In genomic region chr16:20918486-20919239, GRCh38 we compare ENCODE assay signal across 1 cellular context.
TF ChIP-seq lines count a peak whose summit lies in the region.

No MANE protein-coding gene starts in this region.

TF ChIP-seq in SK-N-SH, 30 proteins besides CTCF, POLR2A, EP300 and RAD21 (continued from another document):
- TF ChIP-seq, protein P1, sequence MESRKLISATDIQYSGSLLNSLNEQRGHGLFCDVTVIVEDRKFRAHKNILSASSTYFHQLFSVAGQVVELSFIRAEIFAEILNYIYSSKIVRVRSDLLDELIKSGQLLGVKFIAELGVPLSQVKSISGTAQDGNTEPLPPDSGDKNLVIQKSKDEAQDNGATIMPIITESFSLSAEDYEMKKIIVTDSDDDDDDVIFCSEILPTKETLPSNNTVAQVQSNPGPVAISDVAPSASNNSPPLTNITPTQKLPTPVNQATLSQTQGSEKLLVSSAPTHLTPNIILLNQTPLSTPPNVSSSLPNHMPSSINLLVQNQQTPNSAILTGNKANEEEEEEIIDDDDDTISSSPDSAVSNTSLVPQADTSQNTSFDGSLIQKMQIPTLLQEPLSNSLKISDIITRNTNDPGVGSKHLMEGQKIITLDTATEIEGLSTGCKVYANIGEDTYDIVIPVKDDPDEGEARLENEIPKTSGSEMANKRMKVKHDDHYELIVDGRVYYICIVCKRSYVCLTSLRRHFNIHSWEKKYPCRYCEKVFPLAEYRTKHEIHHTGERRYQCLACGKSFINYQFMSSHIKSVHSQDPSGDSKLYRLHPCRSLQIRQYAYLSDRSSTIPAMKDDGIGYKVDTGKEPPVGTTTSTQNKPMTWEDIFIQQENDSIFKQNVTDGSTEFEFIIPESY (IDR thresholded peaks at IDR 0.05; ENCODE audit: borderline replicate concordance, low read depth): no peak
- TF ChIP-seq REST (IDR thresholded peaks at IDR 0.05; ENCODE audit: low read depth, low read length): no peak
- TF ChIP-seq FOSL2 (IDR thresholded peaks at IDR 0.05; ENCODE audit: borderline replicate concordance, low read depth): no peak
- TF ChIP-seq ELF1 (IDR thresholded peaks at IDR 0.05): no peak
- no peak for TF ChIP-seq TEAD4 (IDR thresholded peaks at IDR 0.05; ENCODE audit: borderline replicate concordance, insufficient read depth)
- TF ChIP-seq IRF3 (IDR thresholded peaks at IDR 0.05; ENCODE audit: low read depth, low read length): no peak
- TF ChIP-seq YY1 (IDR thresholded peaks at IDR 0.05; ENCODE audit: low read depth): no peak
